In genomic region chr14:90674716-90675115, GRCh38 we compare ENCODE assay signal across 25 cellular contexts.
DNase-seq lines count a peak whose midpoint lies in the region; ATAC-seq, FAIRE-seq and TF ChIP-seq lines count a peak whose summit lies in the region.
"Had no signal": no experiment of that assay in that cellular context is flagged by ENCODE, and none has a peak within 500 bp of the region (broad histone marks: within the 10 kb centered on the region; RNA-seq: fewer than 3 reads in every experiment).

No MANE protein-coding gene starts in this region.

- no peak for TF ChIP-seq CTCF in coronary artery (IDR thresholded peaks at IDR 0.05)

- FAIRE-seq in urothelium cell line (lab: Jason Lieb, UNC) (no peak), H54 (lab: Jason Lieb, UNC) (no peak)
- FAIRE-seq: D721Med, frontal cortex had no signal

- no peaks in the 10 kb centered on the region for H3K27me3 Mint-ChIP-seq in stimulated activated naive CD8-positive, alpha-beta T cell treated with anti-CD3 and anti-CD28 coated beads, Interleukin-15, Interleukin-2, amounts not matched to agents 100 ng/mL and 50 ng/mL, for 24 hours
- no peaks in the 10 kb centered on the region for H3K27me3 Mint-ChIP-seq in stimulated activated naive CD8-positive, alpha-beta T cell treated with anti-CD3 and anti-CD28 coated beads, Interleukin-15, amount 100 ng/mL, for 72 hours
- H3K27me3 Mint-ChIP-seq: effector memory CD8-positive, alpha-beta T cell had no signal

- peak overlapping the region; percentile 26 for H3K27ac Mint-ChIP-seq in stimulated activated naive CD8-positive, alpha-beta T cell treated with anti-CD3 and anti-CD28 coated beads, Interleukin-15, Interleukin-2, amounts not matched to agents 100 ng/mL and 50 ng/mL, for 24 hours
- no peak overlapping the region for H3K27ac Mint-ChIP-seq in stimulated activated naive CD8-positive, alpha-beta T cell treated with anti-CD3 and anti-CD28 coated beads, Interleukin-15, amount 100 ng/mL, for 72 hours
- H3K27ac Mint-ChIP-seq: activated naive CD4-positive, alpha-beta T cell treated with anti-CD3 and anti-CD28 coated beads, Interleukin-2, amount 50 U/mL, for 72 hours; activated T-helper 2 cell treated with anti-CD3 and anti-CD28 coated beads, Interferon-gamma antibody, Interleukin-2, Interleukin-4, amounts not matched to agents 10 μg/mL and 5 μg/mL and 100 μg/mL, durations not matched to agents 14 hours and 24 hours and 36 hours; effector memory CD8-positive, alpha-beta T cell; nephron progenitor cell; WTC11 had no signal

- H3K4me3 Mint-ChIP-seq in stimulated activated naive CD8-positive, alpha-beta T cell treated with anti-CD3 and anti-CD28 coated beads, Interleukin-15, Interleukin-2, amounts not matched to agents 100 ng/mL and 50 ng/mL, for 24 hours: no peak overlapping the region
- H3K4me3 Mint-ChIP-seq in stimulated activated naive CD8-positive, alpha-beta T cell treated with anti-CD3 and anti-CD28 coated beads, Interleukin-15, amount 100 ng/mL, for 72 hours: no peak overlapping the region
- H3K4me3 Mint-ChIP-seq: effector memory CD8-positive, alpha-beta T cell; nephron progenitor cell; WTC11 had no signal

- H3K9me3 Mint-ChIP-seq in stimulated activated naive CD8-positive, alpha-beta T cell treated with anti-CD3 and anti-CD28 coated beads, Interleukin-15, Interleukin-2, amounts not matched to agents 100 ng/mL and 50 ng/mL, for 24 hours: peaks cover 6% of the 10 kb centered on the region
- H3K9me3 Mint-ChIP-seq in stimulated activated naive CD8-positive, alpha-beta T cell treated with anti-CD3 and anti-CD28 coated beads, Interleukin-15, amount 100 ng/mL, for 72 hours: peaks cover 0 to 4% of the 10 kb centered on the region in 2 donors
- H3K9me3 Mint-ChIP-seq: activated naive CD4-positive, alpha-beta T cell treated with anti-CD3 and anti-CD28 coated beads, Interleukin-2, amount 50 U/mL, for 72 hours had no signal

- H3K27me3 ChIP-seq in rectal smooth muscle tissue (ENCODE audit: control insufficient read depth, insufficient read depth, low read length): no peaks in the 10 kb centered on the region
- H3K27me3 ChIP-seq: testis had no signal

- H3K4me1 ChIP-seq in rectal smooth muscle tissue (ENCODE audit: control insufficient read depth, insufficient read depth, low read length): peaks cover 40% of the 10 kb centered on the region
- H3K4me1 ChIP-seq: parathyroid adenoma, testis had no signal

- H3K36me3 Mint-ChIP-seq in stimulated activated naive CD8-positive, alpha-beta T cell treated with anti-CD3 and anti-CD28 coated beads, Interleukin-15, Interleukin-2, amounts not matched to agents 100 ng/mL and 50 ng/mL, for 24 hours (ENCODE audit: low read depth): peaks cover 5% of the 10 kb centered on the region
- H3K36me3 Mint-ChIP-seq: activated naive CD4-positive, alpha-beta T cell treated with anti-CD3 and anti-CD28 coated beads, Interleukin-2, amount 50 U/mL, for 72 hours had no signal

- peak overlapping the region; percentile 84 to 94 for H3K27ac ChIP-seq in coronary artery
- H3K27ac ChIP-seq in rectal smooth muscle tissue (ENCODE audit: low read depth, low read length): peak overlapping the region; percentile 84
- H3K27ac ChIP-seq: C4-2B, parathyroid adenoma, skin epidermis, testis had no signal

- no peaks in the 10 kb centered on the region for H3K36me3 ChIP-seq in rectal smooth muscle tissue (ENCODE audit: control insufficient read depth, insufficient read depth, low read length)

- no peak for ATAC-seq in stimulated activated naive CD8-positive, alpha-beta T cell treated with anti-CD3 and anti-CD28 coated beads, Interleukin-15, amount 100 ng/mL, for 72 hours
- no peak for ATAC-seq in GM18867 (IDR thresholded peaks at IDR 0.05; ENCODE audit: unreplicated experiment)
- ATAC-seq: effector memory CD8-positive, alpha-beta T cell had no signal

- peaks cover 69% of the 10 kb centered on the region for H3K4me1 Mint-ChIP-seq in stimulated activated naive CD8-positive, alpha-beta T cell treated with anti-CD3 and anti-CD28 coated beads, Interleukin-15, Interleukin-2, amounts not matched to agents 100 ng/mL and 50 ng/mL, for 24 hours (ENCODE audit: low read depth)
- H3K4me1 Mint-ChIP-seq in stimulated activated naive CD8-positive, alpha-beta T cell treated with anti-CD3 and anti-CD28 coated beads, Interleukin-15, amount 100 ng/mL, for 72 hours: peaks cover 63% of the 10 kb centered on the region

- no peak for TF ChIP-seq POLR2A in H54 (IDR thresholded peaks at IDR 0.05; ENCODE audit: low read depth, low read length)

- no peak for DNase-seq in stimulated activated naive CD8-positive, alpha-beta T cell treated with anti-CD3 and anti-CD28 coated beads, Interleukin-15, amount 100 ng/mL, for 72 hours
- no peak for DNase-seq in coronary artery (ENCODE audit: low spot score)
- no peak for DNase-seq in urothelium cell line (ENCODE audit: low spot score)
- no peak for DNase-seq in NCI-H1105 treated with DMSO at 0.1 percent for 48 hours (lab: John Stamatoyannopoulos, UW)
- no peak for DNase-seq in H54 (ENCODE audit: insufficient read length, low spot score)
- DNase-seq: activated CD4-positive, alpha-beta T cell treated with anti-CD3 and anti-CD28 coated beads, Interleukin-2, amount 50 U/mL, for 1 hour; effector memory CD8-positive, alpha-beta T cell; NCI-H1092; NCI-H2081; NCI-H82; nephron progenitor cell; stimulated activated CD4-positive, alpha-beta T cell treated with anti-CD3 and anti-CD28 coated beads, Interleukin-1b, Interleukin-23, amount 100 ng/mL, for 48 hours; T-helper 9 cell had no signal

- no peak overlapping the region for H3K9ac ChIP-seq in rectal smooth muscle tissue (ENCODE audit: low read length)
- H3K9ac ChIP-seq: parathyroid adenoma had no signal

- H3K4me3 ChIP-seq in coronary artery (no peak overlapping the region), rectal smooth muscle tissue (ENCODE audit: low read length) (no peak overlapping the region)
- H3K4me3 ChIP-seq: skin epidermis, testis had no signal
